Comparison of ENCODE assay signal across 1 cellular context in the genomic region with DNA sequence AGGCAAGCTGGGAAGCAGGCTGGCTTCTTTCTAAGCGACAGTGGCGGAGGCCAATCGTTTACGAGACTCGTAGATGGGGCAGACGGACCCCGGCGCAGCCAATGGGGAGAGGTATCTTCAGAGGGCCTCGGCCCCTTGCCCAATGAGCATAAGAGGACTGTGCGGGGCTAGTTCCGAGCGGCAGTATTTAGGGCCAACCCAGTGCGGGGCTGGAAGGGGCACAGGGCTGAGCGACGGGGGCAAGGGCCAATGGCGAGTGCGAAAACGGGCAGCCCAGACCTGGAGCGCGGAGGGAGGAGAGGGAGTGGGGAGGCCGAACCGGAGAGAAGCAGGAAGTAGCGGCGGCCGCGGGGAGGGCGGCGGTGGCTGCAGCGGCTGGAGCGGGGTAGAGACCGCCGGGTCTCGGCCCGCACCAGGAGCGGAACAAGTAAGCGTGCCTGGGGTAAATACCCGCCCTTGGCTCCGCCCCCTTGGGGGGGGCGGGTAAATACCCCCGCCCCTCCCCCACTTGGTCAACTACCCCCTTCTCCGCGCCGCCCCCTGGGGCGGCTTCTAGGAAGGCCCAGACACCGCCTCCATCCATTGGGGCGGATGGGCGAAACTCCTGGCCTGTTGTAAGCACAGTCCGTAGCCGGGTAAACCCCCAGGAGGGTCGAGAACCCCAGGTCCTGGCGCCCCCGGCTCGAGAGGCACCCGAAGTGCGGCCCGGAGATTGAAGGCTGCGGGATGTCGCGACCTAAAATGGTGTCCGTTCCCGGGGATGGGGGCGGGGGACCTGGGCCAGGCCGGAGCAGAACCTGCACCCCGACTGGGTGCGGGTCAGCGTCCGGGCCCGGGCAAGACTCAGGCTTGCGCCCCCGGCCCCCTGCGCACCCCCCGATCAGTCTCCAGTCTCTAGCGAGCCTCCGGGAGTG.
TF ChIP-seq lines count a peak whose summit lies in the region.

A gene with protein sequence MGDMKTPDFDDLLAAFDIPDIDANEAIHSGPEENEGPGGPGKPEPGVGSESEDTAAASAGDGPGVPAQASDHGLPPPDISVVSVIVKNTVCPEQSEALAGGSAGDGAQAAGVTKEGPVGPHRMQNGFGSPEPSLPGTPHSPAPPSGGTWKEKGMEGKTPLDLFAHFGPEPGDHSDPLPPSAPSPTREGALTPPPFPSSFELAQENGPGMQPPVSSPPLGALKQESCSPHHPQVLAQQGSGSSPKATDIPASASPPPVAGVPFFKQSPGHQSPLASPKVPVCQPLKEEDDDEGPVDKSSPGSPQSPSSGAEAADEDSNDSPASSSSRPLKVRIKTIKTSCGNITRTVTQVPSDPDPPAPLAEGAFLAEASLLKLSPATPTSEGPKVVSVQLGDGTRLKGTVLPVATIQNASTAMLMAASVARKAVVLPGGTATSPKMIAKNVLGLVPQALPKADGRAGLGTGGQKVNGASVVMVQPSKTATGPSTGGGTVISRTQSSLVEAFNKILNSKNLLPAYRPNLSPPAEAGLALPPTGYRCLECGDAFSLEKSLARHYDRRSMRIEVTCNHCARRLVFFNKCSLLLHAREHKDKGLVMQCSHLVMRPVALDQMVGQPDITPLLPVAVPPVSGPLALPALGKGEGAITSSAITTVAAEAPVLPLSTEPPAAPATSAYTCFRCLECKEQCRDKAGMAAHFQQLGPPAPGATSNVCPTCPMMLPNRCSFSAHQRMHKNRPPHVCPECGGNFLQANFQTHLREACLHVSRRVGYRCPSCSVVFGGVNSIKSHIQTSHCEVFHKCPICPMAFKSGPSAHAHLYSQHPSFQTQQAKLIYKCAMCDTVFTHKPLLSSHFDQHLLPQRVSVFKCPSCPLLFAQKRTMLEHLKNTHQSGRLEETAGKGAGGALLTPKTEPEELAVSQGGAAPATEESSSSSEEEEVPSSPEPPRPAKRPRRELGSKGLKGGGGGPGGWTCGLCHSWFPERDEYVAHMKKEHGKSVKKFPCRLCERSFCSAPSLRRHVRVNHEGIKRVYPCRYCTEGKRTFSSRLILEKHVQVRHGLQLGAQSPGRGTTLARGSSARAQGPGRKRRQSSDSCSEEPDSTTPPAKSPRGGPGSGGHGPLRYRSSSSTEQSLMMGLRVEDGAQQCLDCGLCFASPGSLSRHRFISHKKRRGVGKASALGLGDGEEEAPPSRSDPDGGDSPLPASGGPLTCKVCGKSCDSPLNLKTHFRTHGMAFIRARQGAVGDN (plus strand): TSS at position 331 of the 914 bp plus-strand sequence. CDS start 3,993 bp downstream, outside the sequence.

TF ChIP-seq in GM12878, 131 proteins besides CTCF, POLR2A, EP300 and RAD21 (continued from another document and continues in another):
- TF ChIP-seq, protein P1, sequence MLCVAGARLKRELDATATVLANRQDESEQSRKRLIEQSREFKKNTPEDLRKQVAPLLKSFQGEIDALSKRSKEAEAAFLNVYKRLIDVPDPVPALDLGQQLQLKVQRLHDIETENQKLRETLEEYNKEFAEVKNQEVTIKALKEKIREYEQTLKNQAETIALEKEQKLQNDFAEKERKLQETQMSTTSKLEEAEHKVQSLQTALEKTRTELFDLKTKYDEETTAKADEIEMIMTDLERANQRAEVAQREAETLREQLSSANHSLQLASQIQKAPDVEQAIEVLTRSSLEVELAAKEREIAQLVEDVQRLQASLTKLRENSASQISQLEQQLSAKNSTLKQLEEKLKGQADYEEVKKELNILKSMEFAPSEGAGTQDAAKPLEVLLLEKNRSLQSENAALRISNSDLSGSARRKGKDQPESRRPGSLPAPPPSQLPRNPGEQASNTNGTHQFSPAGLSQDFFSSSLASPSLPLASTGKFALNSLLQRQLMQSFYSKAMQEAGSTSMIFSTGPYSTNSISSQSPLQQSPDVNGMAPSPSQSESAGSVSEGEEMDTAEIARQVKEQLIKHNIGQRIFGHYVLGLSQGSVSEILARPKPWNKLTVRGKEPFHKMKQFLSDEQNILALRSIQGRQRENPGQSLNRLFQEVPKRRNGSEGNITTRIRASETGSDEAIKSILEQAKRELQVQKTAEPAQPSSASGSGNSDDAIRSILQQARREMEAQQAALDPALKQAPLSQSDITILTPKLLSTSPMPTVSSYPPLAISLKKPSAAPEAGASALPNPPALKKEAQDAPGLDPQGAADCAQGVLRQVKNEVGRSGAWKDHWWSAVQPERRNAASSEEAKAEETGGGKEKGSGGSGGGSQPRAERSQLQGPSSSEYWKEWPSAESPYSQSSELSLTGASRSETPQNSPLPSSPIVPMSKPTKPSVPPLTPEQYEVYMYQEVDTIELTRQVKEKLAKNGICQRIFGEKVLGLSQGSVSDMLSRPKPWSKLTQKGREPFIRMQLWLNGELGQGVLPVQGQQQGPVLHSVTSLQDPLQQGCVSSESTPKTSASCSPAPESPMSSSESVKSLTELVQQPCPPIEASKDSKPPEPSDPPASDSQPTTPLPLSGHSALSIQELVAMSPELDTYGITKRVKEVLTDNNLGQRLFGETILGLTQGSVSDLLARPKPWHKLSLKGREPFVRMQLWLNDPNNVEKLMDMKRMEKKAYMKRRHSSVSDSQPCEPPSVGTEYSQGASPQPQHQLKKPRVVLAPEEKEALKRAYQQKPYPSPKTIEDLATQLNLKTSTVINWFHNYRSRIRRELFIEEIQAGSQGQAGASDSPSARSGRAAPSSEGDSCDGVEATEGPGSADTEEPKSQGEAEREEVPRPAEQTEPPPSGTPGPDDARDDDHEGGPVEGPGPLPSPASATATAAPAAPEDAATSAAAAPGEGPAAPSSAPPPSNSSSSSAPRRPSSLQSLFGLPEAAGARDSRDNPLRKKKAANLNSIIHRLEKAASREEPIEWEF (IDR thresholded peaks at IDR 0.05; ENCODE audit: insufficient replicate concordance, low read depth, low read length) = no peak
- TF ChIP-seq TCF12 (IDR thresholded peaks at IDR 0.05; ENCODE audit: low read depth, low read length) (peak; percentile 97), RBBP5 (conservative IDR thresholded peaks at IDR 0.05) (no peak), NFXL1 (IDR thresholded peaks at IDR 0.05; ENCODE audit: borderline replicate concordance) (no peak), HDAC2 (IDR thresholded peaks at IDR 0.05) (no peak), SP1 (IDR thresholded peaks at IDR 0.05; ENCODE audit: low read depth, low read length) (peak; percentile 100), BMI1 (IDR thresholded peaks at IDR 0.05; ENCODE audit: borderline replicate concordance) (no peak), EED (IDR thresholded peaks at IDR 0.05; ENCODE audit: low read depth) (0 out of 2 replicates have a peak, but pooled peaks have one; percentile 5), HDAC6 (IDR thresholded peaks at IDR 0.05; ENCODE audit: unreplicated experiment) (no peak), SREBF2 (IDR thresholded peaks at IDR 0.05; ENCODE audit: low read length) (no peak), BACH1 (IDR thresholded peaks at IDR 0.05; ENCODE audit: borderline replicate concordance) (peak; percentile 19; the same call in 1 of the 2 replicates), POLR2AphosphoS5 (IDR thresholded peaks at IDR 0.05; ENCODE audit: low read length) (0 out of 2 replicates have a peak, but pooled peaks have one; percentile 47), SRF (IDR thresholded peaks at IDR 0.05; ENCODE audit: low read depth in 2 of 2, low read length in 2 of 2) (0 out of 4 replicates have a peak, but pooled peaks of 1 of the 2 experiments have one; percentile 6), GABPA (IDR thresholded peaks at IDR 0.05; ENCODE audit: low read depth) (peak; percentile 46; the same call in 1 of the 2 replicates), ZNF207 (IDR thresholded peaks at IDR 0.05; ENCODE audit: borderline replicate concordance) (no peak), BRCA1 (IDR thresholded peaks at IDR 0.05; ENCODE audit: low read depth, low read length) (0 out of 2 replicates have a peak, but pooled peaks have one; percentile 22), FOXK2 (IDR thresholded peaks at IDR 0.05) (peak; percentile 82), NR2C1 (IDR thresholded peaks at IDR 0.05) (peak; percentile 57), MTA3 (IDR thresholded peaks at IDR 0.05; ENCODE audit: borderline replicate concordance, low read length) (no peak), GATAD2B (conservative IDR thresholded peaks at IDR 0.05; ENCODE audit: low read depth) (peak; percentile 83), YY1 (IDR thresholded peaks at IDR 0.05; ENCODE audit: low read depth, low read length) (peak; percentile 81), SIX5 (IDR thresholded peaks at IDR 0.05; ENCODE audit: low read depth, low read length, severe bottlenecking) (peak; percentile 21), ZNF274 (IDR thresholded peaks at IDR 0.05; ENCODE audit: insufficient read depth, insufficient read length) (no peak), NFIC (IDR thresholded peaks at IDR 0.05; ENCODE audit: low read depth, low read length) (no peak), TCF7 (IDR thresholded peaks at IDR 0.05; ENCODE audit: borderline replicate concordance) (no peak), MXI1 (IDR thresholded peaks at IDR 0.05; ENCODE audit: low read depth, low read length) (peak; percentile 4; the same call in 1 of the 2 replicates), ZNF217 (IDR thresholded peaks at IDR 0.05) (no peak), TAF1 (IDR thresholded peaks at IDR 0.05; ENCODE audit: borderline replicate concordance, low read depth, low read length) (peak; percentile 19; the same call in 1 of the 2 replicates), NRF1 (conservative IDR thresholded peaks at IDR 0.05; ENCODE audit: low read depth, low read length) (peak; percentile 35; the same call in 1 of the 2 replicates), MYB (IDR thresholded peaks at IDR 0.05; ENCODE audit: borderline replicate concordance, low read depth, low read length) (no peak), EZH2 (IDR thresholded peaks at IDR 0.05; ENCODE audit: borderline replicate concordance, control insufficient read depth, low read depth, low read length) (no peak)
- TF ChIP-seq, protein P2, sequence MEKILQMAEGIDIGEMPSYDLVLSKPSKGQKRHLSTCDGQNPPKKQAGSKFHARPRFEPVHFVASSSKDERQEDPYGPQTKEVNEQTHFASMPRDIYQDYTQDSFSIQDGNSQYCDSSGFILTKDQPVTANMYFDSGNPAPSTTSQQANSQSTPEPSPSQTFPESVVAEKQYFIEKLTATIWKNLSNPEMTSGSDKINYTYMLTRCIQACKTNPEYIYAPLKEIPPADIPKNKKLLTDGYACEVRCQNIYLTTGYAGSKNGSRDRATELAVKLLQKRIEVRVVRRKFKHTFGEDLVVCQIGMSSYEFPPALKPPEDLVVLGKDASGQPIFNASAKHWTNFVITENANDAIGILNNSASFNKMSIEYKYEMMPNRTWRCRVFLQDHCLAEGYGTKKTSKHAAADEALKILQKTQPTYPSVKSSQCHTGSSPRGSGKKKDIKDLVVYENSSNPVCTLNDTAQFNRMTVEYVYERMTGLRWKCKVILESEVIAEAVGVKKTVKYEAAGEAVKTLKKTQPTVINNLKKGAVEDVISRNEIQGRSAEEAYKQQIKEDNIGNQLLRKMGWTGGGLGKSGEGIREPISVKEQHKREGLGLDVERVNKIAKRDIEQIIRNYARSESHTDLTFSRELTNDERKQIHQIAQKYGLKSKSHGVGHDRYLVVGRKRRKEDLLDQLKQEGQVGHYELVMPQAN (conservative IDR thresholded peaks at IDR 0.05) = peak; percentile 58
- TF ChIP-seq, protein P3, sequence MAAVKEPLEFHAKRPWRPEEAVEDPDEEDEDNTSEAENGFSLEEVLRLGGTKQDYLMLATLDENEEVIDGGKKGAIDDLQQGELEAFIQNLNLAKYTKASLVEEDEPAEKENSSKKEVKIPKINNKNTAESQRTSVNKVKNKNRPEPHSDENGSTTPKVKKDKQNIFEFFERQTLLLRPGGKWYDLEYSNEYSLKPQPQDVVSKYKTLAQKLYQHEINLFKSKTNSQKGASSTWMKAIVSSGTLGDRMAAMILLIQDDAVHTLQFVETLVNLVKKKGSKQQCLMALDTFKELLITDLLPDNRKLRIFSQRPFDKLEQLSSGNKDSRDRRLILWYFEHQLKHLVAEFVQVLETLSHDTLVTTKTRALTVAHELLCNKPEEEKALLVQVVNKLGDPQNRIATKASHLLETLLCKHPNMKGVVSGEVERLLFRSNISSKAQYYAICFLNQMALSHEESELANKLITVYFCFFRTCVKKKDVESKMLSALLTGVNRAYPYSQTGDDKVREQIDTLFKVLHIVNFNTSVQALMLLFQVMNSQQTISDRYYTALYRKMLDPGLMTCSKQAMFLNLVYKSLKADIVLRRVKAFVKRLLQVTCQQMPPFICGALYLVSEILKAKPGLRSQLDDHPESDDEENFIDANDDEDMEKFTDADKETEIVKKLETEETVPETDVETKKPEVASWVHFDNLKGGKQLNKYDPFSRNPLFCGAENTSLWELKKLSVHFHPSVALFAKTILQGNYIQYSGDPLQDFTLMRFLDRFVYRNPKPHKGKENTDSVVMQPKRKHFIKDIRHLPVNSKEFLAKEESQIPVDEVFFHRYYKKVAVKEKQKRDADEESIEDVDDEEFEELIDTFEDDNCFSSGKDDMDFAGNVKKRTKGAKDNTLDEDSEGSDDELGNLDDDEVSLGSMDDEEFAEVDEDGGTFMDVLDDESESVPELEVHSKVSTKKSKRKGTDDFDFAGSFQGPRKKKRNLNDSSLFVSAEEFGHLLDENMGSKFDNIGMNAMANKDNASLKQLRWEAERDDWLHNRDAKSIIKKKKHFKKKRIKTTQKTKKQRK (IDR thresholded peaks at IDR 0.05; ENCODE audit: low read depth, low read length) = peak; percentile 99
- TF ChIP-seq, protein P4, sequence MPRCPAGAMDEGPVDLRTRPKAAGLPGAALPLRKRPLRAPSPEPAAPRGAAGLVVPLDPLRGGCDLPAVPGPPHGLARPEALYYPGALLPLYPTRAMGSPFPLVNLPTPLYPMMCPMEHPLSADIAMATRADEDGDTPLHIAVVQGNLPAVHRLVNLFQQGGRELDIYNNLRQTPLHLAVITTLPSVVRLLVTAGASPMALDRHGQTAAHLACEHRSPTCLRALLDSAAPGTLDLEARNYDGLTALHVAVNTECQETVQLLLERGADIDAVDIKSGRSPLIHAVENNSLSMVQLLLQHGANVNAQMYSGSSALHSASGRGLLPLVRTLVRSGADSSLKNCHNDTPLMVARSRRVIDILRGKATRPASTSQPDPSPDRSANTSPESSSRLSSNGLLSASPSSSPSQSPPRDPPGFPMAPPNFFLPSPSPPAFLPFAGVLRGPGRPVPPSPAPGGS (IDR thresholded peaks at IDR 0.05; ENCODE audit: borderline replicate concordance, insufficient read depth, low read depth, low read length, poor library complexity, severe bottlenecking) = no peak
- TF ChIP-seq, protein P5, sequence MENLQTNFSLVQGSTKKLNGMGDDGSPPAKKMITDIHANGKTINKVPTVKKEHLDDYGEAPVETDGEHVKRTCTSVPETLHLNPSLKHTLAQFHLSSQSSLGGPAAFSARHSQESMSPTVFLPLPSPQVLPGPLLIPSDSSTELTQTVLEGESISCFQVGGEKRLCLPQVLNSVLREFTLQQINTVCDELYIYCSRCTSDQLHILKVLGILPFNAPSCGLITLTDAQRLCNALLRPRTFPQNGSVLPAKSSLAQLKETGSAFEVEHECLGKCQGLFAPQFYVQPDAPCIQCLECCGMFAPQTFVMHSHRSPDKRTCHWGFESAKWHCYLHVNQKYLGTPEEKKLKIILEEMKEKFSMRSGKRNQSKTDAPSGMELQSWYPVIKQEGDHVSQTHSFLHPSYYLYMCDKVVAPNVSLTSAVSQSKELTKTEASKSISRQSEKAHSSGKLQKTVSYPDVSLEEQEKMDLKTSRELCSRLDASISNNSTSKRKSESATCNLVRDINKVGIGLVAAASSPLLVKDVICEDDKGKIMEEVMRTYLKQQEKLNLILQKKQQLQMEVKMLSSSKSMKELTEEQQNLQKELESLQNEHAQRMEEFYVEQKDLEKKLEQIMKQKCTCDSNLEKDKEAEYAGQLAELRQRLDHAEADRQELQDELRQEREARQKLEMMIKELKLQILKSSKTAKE (IDR thresholded peaks at IDR 0.05; ENCODE audit: low read depth, poor library complexity, severe bottlenecking) = peak; percentile 99
- TF ChIP-seq, protein P6, sequence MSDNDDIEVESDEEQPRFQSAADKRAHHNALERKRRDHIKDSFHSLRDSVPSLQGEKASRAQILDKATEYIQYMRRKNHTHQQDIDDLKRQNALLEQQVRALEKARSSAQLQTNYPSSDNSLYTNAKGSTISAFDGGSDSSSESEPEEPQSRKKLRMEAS (IDR thresholded peaks at IDR 0.05; ENCODE audit: low read depth, low read length) = no peak
